14 cellular contexts compared by ENCODE assay signal in the genomic region with DNA sequence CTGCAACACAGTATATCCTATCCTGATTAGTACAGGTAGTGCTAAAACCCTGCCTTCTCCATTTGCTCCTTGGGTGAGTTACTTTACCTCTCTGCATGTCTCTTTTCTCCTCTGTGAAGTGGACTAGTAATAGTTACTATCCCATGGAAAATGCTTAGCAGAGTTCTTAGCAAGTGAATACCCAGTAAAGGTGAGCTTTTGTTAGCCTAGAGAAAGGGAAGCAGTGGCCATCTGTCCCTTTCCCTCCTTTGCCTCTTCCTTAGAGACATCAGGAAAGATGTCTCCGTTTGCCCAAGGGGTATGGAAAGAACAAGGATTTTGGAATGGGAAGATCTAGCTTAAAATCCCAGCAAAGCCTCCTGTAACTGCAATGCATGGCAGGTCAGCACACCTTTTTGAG.
DNase-seq lines count a peak whose midpoint lies in the region; ATAC-seq and TF ChIP-seq lines count a peak whose summit lies in the region.
"Had no signal": no experiment of that assay in that cellular context is flagged by ENCODE, and none has a peak within 500 bp of the region (broad histone marks: within the 10 kb centered on the region; RNA-seq: fewer than 3 reads in every experiment).

No MANE protein-coding gene starts in this region.

- peaks cover 18% of the 10 kb centered on the region for H3K27me3 Mint-ChIP-seq in neural progenitor cell (ENCODE audit: insufficient read depth, low read depth)

- peaks cover 3% of the 10 kb centered on the region for H3K9me3 Mint-ChIP-seq in neural progenitor cell
- H3K9me3 Mint-ChIP-seq: CD8-positive, alpha-beta T cell had no signal

- WGBS in ectodermal cell, 2 experiments, result 0% methylated on average over 1 of the region's 1 CpG

- H3K9me3 ChIP-seq in HUES6 (ENCODE audit: control insufficient read depth, insufficient read depth, low read depth, low read length), result no peaks in the 10 kb centered on the region
- no peaks in the 10 kb centered on the region for H3K9me3 ChIP-seq in ectodermal cell (ENCODE audit: control insufficient read depth, low read length)
- H3K9me3 ChIP-seq in iPS-18a (ENCODE audit: control insufficient read depth, low read depth, low read length), result no peaks in the 10 kb centered on the region
- no peaks in the 10 kb centered on the region for H3K9me3 ChIP-seq in neural progenitor cell (ENCODE audit: low read depth)
- H3K9me3 ChIP-seq: A549 had no signal

- H4K20me1 ChIP-seq in neural progenitor cell (ENCODE audit: low read depth), result no peaks in the 10 kb centered on the region

- H3K4me2 ChIP-seq in neural progenitor cell, result peak overlapping the region; percentile 65
- H3K4me2 ChIP-seq: A549 had no signal

- no peak overlapping the region for H2AFZ ChIP-seq in neural progenitor cell (replicated peaks)

- no peaks in the 10 kb centered on the region for H3K36me3 Mint-ChIP-seq in neural progenitor cell
- H3K36me3 Mint-ChIP-seq: CD14-positive monocyte; CD8-positive, alpha-beta T cell had no signal

- H3K36me3 ChIP-seq in HUES6 (ENCODE audit: control insufficient read depth, insufficient read depth, low read length) (no peaks in the 10 kb centered on the region), ectodermal cell (ENCODE audit: control insufficient read depth, insufficient read depth, low read length) (no peaks in the 10 kb centered on the region), iPS-18a (ENCODE audit: control insufficient read depth, low read depth, low read length) (no peaks in the 10 kb centered on the region), neural progenitor cell (no peaks in the 10 kb centered on the region)

- peak overlapping the region; percentile 57 for H3K9ac ChIP-seq in HUES6 (ENCODE audit: low read length)
- H3K9ac ChIP-seq in iPS-18a (ENCODE audit: low read length), result no peak overlapping the region
- H3K9ac ChIP-seq in neural progenitor cell, result no peak overlapping the region

- H3K4me1 ChIP-seq in HUES6 (ENCODE audit: control insufficient read depth, insufficient read depth, low read length), result peaks cover 84% of the 10 kb centered on the region
- peaks cover 46% of the 10 kb centered on the region for H3K4me1 ChIP-seq in ectodermal cell (ENCODE audit: control insufficient read depth, insufficient read depth, low read length)
- H3K4me1 ChIP-seq in iPS-18a (ENCODE audit: control insufficient read depth, low read depth, low read length), result peaks cover 74% of the 10 kb centered on the region
- H3K4me1 ChIP-seq in neural progenitor cell, result peaks cover 93% of the 10 kb centered on the region

- TF ChIP-seq CTCF in neural progenitor cell (IDR thresholded peaks at IDR 0.05), result no peak

- no peak overlapping the region for H3K4me3 Mint-ChIP-seq in neural progenitor cell
- H3K4me3 Mint-ChIP-seq: CD14-positive monocyte; CD8-positive, alpha-beta T cell had no signal

- H3K4me3 ChIP-seq in HUES6 (ENCODE audit: low read depth, low read length) (peak overlapping the region; percentile 45), ectodermal cell (ENCODE audit: insufficient read depth, low read depth, low read length) (no peak overlapping the region), iPS-18a (ENCODE audit: low read length) (peak overlapping the region; percentile 27), neural progenitor cell (no peak overlapping the region)
- H3K4me3 ChIP-seq: A549, K562 had no signal

- H3K27ac ChIP-seq in HUES6 (ENCODE audit: low read depth, low read length) (peak overlapping the region; percentile 42), ectodermal cell (ENCODE audit: insufficient read depth, low read depth, low read length, poor library complexity, severe bottlenecking) (peak overlapping the region; percentile 32), iPS-18a (ENCODE audit: low read length) (peak overlapping the region; percentile 30), neural progenitor cell (peak overlapping the region; percentile 69)
- H3K27ac ChIP-seq: A549 had no signal

- no peaks in the 10 kb centered on the region for H3K27me3 ChIP-seq in HUES6 (ENCODE audit: control insufficient read depth, insufficient read depth, low read length)
- no peaks in the 10 kb centered on the region for H3K27me3 ChIP-seq in ectodermal cell (ENCODE audit: control insufficient read depth, insufficient read depth, low read length, poor library complexity, severe bottlenecking)
- H3K27me3 ChIP-seq in iPS-18a (ENCODE audit: control insufficient read depth, insufficient read depth, low read length), result no peaks in the 10 kb centered on the region
- no peaks in the 10 kb centered on the region for H3K27me3 ChIP-seq in neural progenitor cell

- H3K79me2 ChIP-seq in neural progenitor cell (ENCODE audit: low read depth), result no peaks in the 10 kb centered on the region

- H3F3A ChIP-seq in neural progenitor cell (ENCODE audit: low read depth), result peaks cover 83% of the 10 kb centered on the region

- peaks cover 72% of the 10 kb centered on the region for H3K4me1 Mint-ChIP-seq in neural progenitor cell
- H3K4me1 Mint-ChIP-seq: CD14-positive monocyte had no signal

- H3K27ac Mint-ChIP-seq in neural progenitor cell, result no peak overlapping the region
- H3K27ac Mint-ChIP-seq: CD8-positive, alpha-beta T cell had no signal

- no peak for ATAC-seq in GM21619 (IDR thresholded peaks at IDR 0.05; ENCODE audit: unreplicated experiment)
- no peak for ATAC-seq in HG03520 (IDR thresholded peaks at IDR 0.05; ENCODE audit: unreplicated experiment)
- ATAC-seq in HG02884 (IDR thresholded peaks at IDR 0.05; ENCODE audit: unreplicated experiment), result no peak
- ATAC-seq: A549; CD8-positive, alpha-beta T cell; K562 had no signal

- DNase-seq in neural progenitor cell (ENCODE audit: low spot score) (no peak), superior temporal gyrus (ENCODE audit: extremely low spot score) (no peak)
- DNase-seq: CD8-positive, alpha-beta T cell; DND-41; GDM1 had no signal

Comparison
In these comparisons a context has a peak if more than half of its experiments do, and no peak if none do; other contexts are left out.
1. H3K4me3 ChIP-seq: peak in HUES6 (single experiment) and iPS-18a (single experiment); none in ectodermal cell (single experiment) and neural progenitor cell (single experiment).
2. Peak in every context shown above with its lines, with median percentiles within 50 percentile points of each other: H3K27ac ChIP-seq.